Comparison of ENCODE assay signal across 18 cellular contexts in genomic region chr10:31873724-31874123, GRCh38. TPM values are rescaled to one million over a fixed set of nuclear protein-coding genes. Genes with fewer than 3 reads are reported as not detected.
DNase-seq lines count a peak whose midpoint lies in the region; ATAC-seq, FAIRE-seq and TF ChIP-seq lines count a peak whose summit lies in the region.
"Had no signal": no experiment of that assay in that cellular context is flagged by ENCODE, and none has a peak within 500 bp of the region (broad histone marks: within the 10 kb centered on the region; RNA-seq: fewer than 3 reads in every experiment).

No MANE protein-coding gene starts in this region.

- H3K79me1 ChIP-seq in IMR-90 (ENCODE audit: low read depth in 1 of 2, low read length in 2 of 2): peaks cover 22 to 42% of the 10 kb centered on the region in 2 experiments

- no peaks in the 10 kb centered on the region; the same call in 1 of the 2 replicates for H4K20me1 ChIP-seq in HepG2 (ENCODE audit: insufficient read depth, low read length)
- H4K20me1 ChIP-seq in IMR-90 (ENCODE audit: insufficient read depth, low read length): peaks cover 10% of the 10 kb centered on the region

- dilution Hi-C loops in IMR-90 (cut with HindIII; ENCODE audit: low sequenced_read_pairs, unreplicated experiment): no loop called here

- no peak overlapping the region for H3K27ac ChIP-seq in HepG2 (ENCODE audit: extremely low read length, insufficient read depth, low read length)
- H3K27ac ChIP-seq in right lobe of liver: no peak overlapping the region
- H3K27ac ChIP-seq in IMR-90 (ENCODE audit: insufficient read depth, low read length): no peak overlapping the region
- H3K27ac ChIP-seq: 22Rv1 had no signal

- in situ Hi-C loops in HepG2 (cut with HindIII; ENCODE audit: extremely low pct_ligation_motif_present, low pct_unique_long_range_greater_than_20kb): no loop called here
- in situ Hi-C loops in IMR-90 (cut with MboI; ENCODE audit: low sequenced_read_pairs): loop anchor here (25.0 kb wide), 1 partner anchor 339 kb away; no protein-coding TSS in a partner anchor

- H3K36me3 ChIP-seq in HepG2 (replicated peaks in 1 of 2; ENCODE audit: control insufficient read depth in 1 of 2, insufficient read depth in 2 of 2, low read length in 2 of 2): no peaks in the 10 kb centered on the region
- H3K36me3 ChIP-seq in right lobe of liver: no peaks in the 10 kb centered on the region
- H3K36me3 ChIP-seq in IMR-90 (ENCODE audit: control insufficient read depth, insufficient read depth, low read length): no peaks in the 10 kb centered on the region

- TF ChIP-seq EP300 in HepG2 (IDR thresholded peaks at IDR 0.05; ENCODE audit: low read depth in 2 of 2, low read length in 2 of 2): no peak
- no peak for TF ChIP-seq EP300 in HepG2 (CRISPR knock-in tag; IDR thresholded peaks at IDR 0.05; ENCODE audit: borderline replicate concordance)

- H2AK9ac ChIP-seq in IMR-90 (replicated peaks; ENCODE audit: low read depth, low read length, poor library complexity): no peak overlapping the region

- no peak overlapping the region for H3K4ac ChIP-seq in IMR-90 (ENCODE audit: low read depth, low read length)

- no peak for TF ChIP-seq CTCF in HepG2 (CRISPR knock-in tag; IDR thresholded peaks at IDR 0.05)
- no peak for TF ChIP-seq CTCF in right lobe of liver (IDR thresholded peaks at IDR 0.05)
- no peak for TF ChIP-seq CTCF in IMR-90 (conservative IDR thresholded peaks at IDR 0.05; ENCODE audit: low read depth, low read length)

- intact Hi-C loops in HepG2 (cut with micrococcal nuclease; ENCODE audit: unreplicated experiment): no loop called here
- intact Hi-C loops in right lobe of liver (cut with DNase I): no loop called here
- intact Hi-C loops in IMR-90 (cut with micrococcal nuclease): no loop called here

- no peak overlapping the region for H3K4me2 ChIP-seq in HepG2 (ENCODE audit: low read depth, low read length)
- no peak overlapping the region for H3K4me2 ChIP-seq in IMR-90 (ENCODE audit: low read depth, low read length)
- H3K4me2 ChIP-seq: GM23338 had no signal

- H2BK20ac ChIP-seq in IMR-90 (ENCODE audit: low read depth, low read length): no peak overlapping the region

- H3K9ac ChIP-seq in HepG2 (ENCODE audit: insufficient read depth, low read depth, low read length): no peak overlapping the region
- no peak overlapping the region for H3K9ac ChIP-seq in IMR-90 (ENCODE audit: low read depth, low read length)

- POLR2A ChIA-PET in HepG2 (lab: Yijun Ruan, JAX) (no interaction called here), IMR-90 (lab: Charles Lee; ENCODE audit: unreplicated experiment) (no interaction called here)

- no peaks in the 10 kb centered on the region for H3K27me3 ChIP-seq in HepG2 (ENCODE audit: control insufficient read depth in 1 of 2, insufficient read depth in 2 of 2, low read length in 2 of 2)
- H3K27me3 ChIP-seq in right lobe of liver: no peaks in the 10 kb centered on the region
- no peaks in the 10 kb centered on the region for H3K27me3 ChIP-seq in IMR-90 (ENCODE audit: control insufficient read depth, insufficient read depth, low read length)

- ATAC-seq in HepG2 (no peak), right lobe of liver (no peak), IMR-90 (ENCODE audit: low read depth) (no peak), GM19328 (IDR thresholded peaks at IDR 0.05; ENCODE audit: unreplicated experiment) (no peak), GM21447 (IDR thresholded peaks at IDR 0.05; ENCODE audit: unreplicated experiment) (no peak)
- ATAC-seq: GM12878, GM23338, HCT116 had no signal

- H4K5ac ChIP-seq in IMR-90 (ENCODE audit: low read depth, low read length): no peak overlapping the region

- H3K4me3 ChIP-seq in HepG2 (replicated peaks in 1 of 3; ENCODE audit: insufficient read depth in 1 of 3, low read depth in 2 of 3, low read length in 3 of 3) (no peak overlapping the region), right lobe of liver (no peak overlapping the region), IMR-90 (ENCODE audit: insufficient read depth, low read depth, low read length) (no peak overlapping the region)
- H3K4me3 ChIP-seq: GM12878, GM23338 had no signal

- H3K23ac ChIP-seq in IMR-90 (ENCODE audit: low read depth, low read length): no peak overlapping the region

- H3K9me3 ChIP-seq in HepG2 (ENCODE audit: low read length) (no peaks in the 10 kb centered on the region), right lobe of liver (no peaks in the 10 kb centered on the region), IMR-90 (ENCODE audit: control insufficient read depth, insufficient read depth, low read length) (no peaks in the 10 kb centered on the region)

- WGBS in HepG2 (ENCODE audit: low lambda C conversion rate): 100% methylated on average over 1 of the region's 1 CpG
- 45% methylated on average over 1 of the region's 1 CpG for WGBS in right lobe of liver (ENCODE audit: insufficient coverage, low coverage, low lambda C conversion rate, missing lambda C conversion rate)
- no CpG with 5 or more reads among the region's 1 CpG for WGBS in IMR-90 (ENCODE audit: extremely low coverage in 2 of 2, insufficient read length in 1 of 2), 2 experiments

- H2AK5ac ChIP-seq in IMR-90 (ENCODE audit: low read depth, low read length): no peak overlapping the region

- H3K18ac ChIP-seq in IMR-90 (ENCODE audit: low read depth, low read length): no peak overlapping the region

- H2AFZ ChIP-seq in HepG2 (ENCODE audit: low read length): no peak overlapping the region
- H2AFZ ChIP-seq in IMR-90 (replicated peaks; ENCODE audit: low read length, poor library complexity): no peak overlapping the region
- H2AFZ ChIP-seq: GM23338 had no signal

- FAIRE-seq in HepG2 (lab: Jason Lieb, UNC): no peak
- FAIRE-seq: GM12878 had no signal

- H4K91ac ChIP-seq in IMR-90 (ENCODE audit: insufficient read depth, low read depth, low read length): no peak overlapping the region

- no peak for TF ChIP-seq RAD21 in HepG2 (CRISPR knock-in tag; IDR thresholded peaks at IDR 0.05)
- no peak for TF ChIP-seq RAD21 in IMR-90 (IDR thresholded peaks at IDR 0.05; ENCODE audit: low read length)

- H3K9me1 ChIP-seq in IMR-90 (ENCODE audit: insufficient read depth, low read length): no peaks in the 10 kb centered on the region; the same call in 1 of the 2 replicates

- DNase-seq in HepG2 (ENCODE audit: low spot score): no peak
- no peak for DNase-seq in right lobe of liver
- no peak for DNase-seq in IMR-90
- peak; percentile 22 for DNase-seq in myocyte (ENCODE audit: low read depth)
- no peak for DNase-seq in SW480 (ENCODE audit: low spot score)
- DNase-seq: C1 segment of cervical spinal cord; Calu3; CD4-positive, alpha-beta memory T cell; COR-L47; EL; GDM1; H9 had no signal

- no peak overlapping the region for H3K56ac ChIP-seq in IMR-90 (ENCODE audit: extremely low read depth, insufficient read depth, low read length)

- H3K4me1 ChIP-seq in HepG2 (ENCODE audit: insufficient read depth, low read length): peaks cover 12% of the 10 kb centered on the region
- H3K4me1 ChIP-seq in right lobe of liver: no peaks in the 10 kb centered on the region
- H3K4me1 ChIP-seq in IMR-90 (ENCODE audit: control insufficient read depth, insufficient read depth, low read length): 0 out of 2 replicates have a peak, but pooled peaks cover 2% of the 10 kb centered on the region

- H3K14ac ChIP-seq in IMR-90 (replicated peaks; ENCODE audit: low read depth, low read length): no peak overlapping the region

- H4K8ac ChIP-seq in IMR-90 (ENCODE audit: low read depth in 2 of 2, low read length in 2 of 2): no peak overlapping the region

- H3K79me2 ChIP-seq in HepG2 (ENCODE audit: insufficient read depth, low read length): peaks cover 86% of the 10 kb centered on the region

- H2BK15ac ChIP-seq in IMR-90 (ENCODE audit: low read depth, low read length): no peak overlapping the region

- BruUV-seq in HepG2 (replicated peaks; lab: Mats Ljungman, UMichigan): no TSS peak
- no TSS peak for BruUV-seq in IMR-90 (replicated peaks; lab: Mats Ljungman, UMichigan)

- CTCF ChIA-PET in HepG2 (lab: Yijun Ruan, JAX; ENCODE audit: low intra/inter-chr PET ratio, low total read pairs) (no interaction called here), IMR-90 (lab: Yijun Ruan, JAX) (no interaction called here)

- H2BK120ac ChIP-seq in IMR-90 (ENCODE audit: low read depth, low read length): no peak overlapping the region

- TF ChIP-seq POLR2A in HepG2 (IDR thresholded peaks at IDR 0.05; ENCODE audit: insufficient read depth in 1 of 2, low read depth in 2 of 2, low read length in 2 of 2) (no peak), right lobe of liver (IDR thresholded peaks at IDR 0.05) (no peak), IMR-90 (IDR thresholded peaks at IDR 0.05; ENCODE audit: low read depth, low read length) (no peak)

- no peak overlapping the region for H2BK5ac ChIP-seq in IMR-90 (ENCODE audit: low read depth, low read length, poor library complexity, severe bottlenecking)

RNA-seq across cellular contexts. Expression of gene ARHGAP12, which starts 54.9 kb away (rescaled TPM):
- total RNA-seq in HepG2 (2016; rRNA removed; fragmentation: Illumina TruSeq; extraction: Trizol) (54.6 and 64.4 TPM in 2 replicates), right lobe of liver (10 to 100 TPM; 12.1 to 24.8 (median 17.6) TPM), IMR-90 (2012; rRNA removed) (28.5 and 42.2 TPM in 2 replicates), myocyte (81.9 and 82.2 TPM in 2 replicates)
- total RNA-seq in HepG2 (2016; cell fraction: cytosol; rRNA removed; fragmentation: Illumina TruSeq; extraction: Trizol; ENCODE audit: low read depth): 245 and 284 TPM in 2 replicates
- 54.1 and 61.8 TPM in 2 replicates for total RNA-seq in HepG2 (2016; cell fraction: insoluble cytoplasmic fraction; rRNA removed; fragmentation: Illumina TruSeq; extraction: Trizol)
- total RNA-seq in HepG2 (2016; cell fraction: membrane; rRNA removed; fragmentation: Illumina TruSeq; extraction: Trizol): 83.7 and 98.1 TPM in 2 replicates
- 58.3 and 61.0 TPM in 2 replicates for total RNA-seq in HepG2 (2016; cell fraction: nucleus; rRNA removed; fragmentation: Illumina TruSeq; extraction: Trizol)
- polyA plus RNA-seq in HepG2 (2011; rRNA removed) (15.9 and 25.0 TPM in 2 replicates), IMR-90 (2012; rRNA removed) (8.3 and 9.0 TPM in 2 replicates)
- 7.7 and 11.1 TPM in 2 replicates for polyA plus RNA-seq in HepG2 (2011; cell fraction: cytosol; rRNA removed)
- 18.5 and 19.2 TPM in 2 replicates for polyA plus RNA-seq in HepG2 (2011; cell fraction: nucleus; rRNA removed)
- polyA plus RNA-seq in HepG2 (2012): 15.2 and 21.2 TPM in 2 replicates
- polyA plus RNA-seq in HepG2 (2016; cell fraction: cytosol; fragmentation: Illumina TruSeq; extraction: Trizol; ENCODE audit: low read depth): 0.86 and 0.93 TPM in 2 replicates
- 44.3 and 46.9 TPM in 2 replicates for polyA plus RNA-seq in HepG2 (2016; cell fraction: insoluble cytoplasmic fraction; fragmentation: Illumina TruSeq; extraction: Trizol; ENCODE audit: low read depth)
- 6.4 and 6.9 TPM in 2 replicates for polyA plus RNA-seq in HepG2 (2016; cell fraction: membrane; fragmentation: Illumina TruSeq; extraction: Trizol; ENCODE audit: low read depth)
- 52.4 and 57.1 TPM in 2 replicates for polyA plus RNA-seq in HepG2 (2016; cell fraction: nucleus; fragmentation: Illumina TruSeq; extraction: Trizol; ENCODE audit: insufficient read depth, low read depth)
- 3.7 and 13.7 TPM in 2 replicates for polyA minus RNA-seq in HepG2 (2011; rRNA and poly(A)+ RNA removed; ENCODE audit: low replicate concordance)
- 36.2 and 37.1 TPM in 2 replicates for polyA minus RNA-seq in HepG2 (2011; cell fraction: cytosol; rRNA and poly(A)+ RNA removed)
- 132 TPM in 2 replicates for polyA minus RNA-seq in HepG2 (2011; cell fraction: nucleus; rRNA and poly(A)+ RNA removed)
- polyA plus RNA-seq in IMR-90 (2012; cell fraction: cytosol; rRNA removed): 1.2 and 3.0 TPM in 2 replicates
- polyA plus RNA-seq in IMR-90 (2012; cell fraction: nucleus; rRNA removed; ENCODE audit: low replicate concordance): 1.6 and 18.4 TPM in 2 replicates
- polyA plus RNA-seq in myocyte (2012): 16.5 TPM
